ENCODE assay signal across 17 cellular contexts in the genomic region with DNA sequence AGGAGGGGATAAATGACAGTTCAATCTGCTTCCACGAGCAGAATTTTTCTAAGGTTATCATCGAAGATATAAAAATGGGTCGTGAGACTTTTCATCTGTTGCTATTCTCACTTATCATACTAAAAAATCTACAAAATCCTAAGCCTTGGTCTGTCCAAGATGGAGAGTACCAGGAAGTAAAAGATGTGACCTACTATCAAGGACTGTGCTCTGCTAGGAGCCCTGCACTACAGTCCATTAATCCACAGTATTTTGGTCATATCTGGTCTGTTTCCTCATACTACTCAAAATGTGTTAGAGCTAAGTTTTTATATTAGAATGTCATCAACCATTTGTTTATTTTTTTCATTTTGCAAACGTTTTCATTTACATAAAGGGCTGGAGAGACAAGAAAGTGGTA.
A peak's percentile ranks its signal among the peaks of the same experiment; 100 is the strongest.
DNase-seq lines count a peak whose midpoint lies in the region; ATAC-seq and TF ChIP-seq lines count a peak whose summit lies in the region.
"Had no signal": no experiment of that assay in that cellular context is flagged by ENCODE, and none has a peak within 500 bp of the region (broad histone marks: within the 10 kb centered on the region; RNA-seq: fewer than 3 reads in every experiment).

No MANE protein-coding gene starts in this region.

- H3K27ac Mint-ChIP-seq in chondrocyte (ENCODE audit: unreplicated experiment), result peak overlapping the region; percentile 88
- H3K27ac Mint-ChIP-seq: CD4-positive, alpha-beta T cell; GM23338 had no signal

- H3F3A ChIP-seq in smooth muscle cell (ENCODE audit: low read depth), result no peaks in the 10 kb centered on the region

- H4K20me1 ChIP-seq in smooth muscle cell (ENCODE audit: low read depth), result no peaks in the 10 kb centered on the region

- ATAC-seq in RWPE2 (ENCODE audit: low read depth), result no peak
- no peak for ATAC-seq in GM19397 (IDR thresholded peaks at IDR 0.05; ENCODE audit: unreplicated experiment)
- ATAC-seq in HG02970 (IDR thresholded peaks at IDR 0.05; ENCODE audit: low FRiP score, unreplicated experiment), result no peak
- no peak for ATAC-seq in omental fat pad (ENCODE audit: low FRiP score)
- ATAC-seq: GM23338 had no signal

- H3K36me3 Mint-ChIP-seq in chondrocyte (ENCODE audit: low read depth), result peaks cover 22% of the 10 kb centered on the region

- H3K27ac ChIP-seq in ACC112 (ENCODE audit: low read depth, low read length) (peak overlapping the region; percentile 63), RWPE2 (ENCODE audit: poor library complexity, severe bottlenecking) (peak overlapping the region; percentile 80), smooth muscle cell (ENCODE audit: low read depth) (peak overlapping the region; percentile 52)

- H3K4me2 ChIP-seq in smooth muscle cell, result no peak overlapping the region
- H3K4me2 ChIP-seq: GM23338 had no signal

- no peak for DNase-seq in RWPE2 (ENCODE audit: low spot score)
- DNase-seq in chondrocyte (ENCODE audit: low spot score), result no peak
- DNase-seq in smooth muscle cell (lab: John Stamatoyannopoulos, UW; ENCODE audit: unreplicated experiment), result no peak
- no peak for DNase-seq in omental fat pad (ENCODE audit: low spot score)
- DNase-seq: CD4-positive, alpha-beta T cell; DMS153; GF-D8; NCI-H1417 treated with DMSO at 0.1 percent for 48 hours; NCI-H1930; NCI-H345; NCI-H524 treated with DMSO at 0.1 percent for 48 hours; RPMI8226; SIG-M5 had no signal

- no peak overlapping the region for H3K4me3 ChIP-seq in ACC112 (ENCODE audit: low read depth, low read length)
- no peak overlapping the region for H3K4me3 ChIP-seq in RWPE2 (ENCODE audit: severe bottlenecking)
- H3K4me3 ChIP-seq in smooth muscle cell, result no peak overlapping the region
- H3K4me3 ChIP-seq: GM23338 had no signal

- H3K9me3 Mint-ChIP-seq in chondrocyte (ENCODE audit: low read depth), result no peaks in the 10 kb centered on the region
- H3K9me3 Mint-ChIP-seq: GM23338 had no signal

- 88% methylated on average over 4 of the region's 4 CpGs for WGBS in smooth muscle cell (ENCODE audit: low lambda C conversion rate)

- TF ChIP-seq CTCF in RWPE2 (IDR thresholded peaks at IDR 0.05; ENCODE audit: poor library complexity, severe bottlenecking) (no peak), chondrocyte (IDR thresholded peaks at IDR 0.05) (no peak), smooth muscle cell (IDR thresholded peaks at IDR 0.05; ENCODE audit: borderline replicate concordance, insufficient read depth, poor library complexity, severe bottlenecking) (no peak), omental fat pad (IDR thresholded peaks at IDR 0.05) (no peak)

- H3K36me3 ChIP-seq in ACC112 (ENCODE audit: insufficient read depth, low read length) (peaks cover 9% of the 10 kb centered on the region; the same call in 1 of the 2 replicates), RWPE2 (ENCODE audit: low read depth) (no peaks in the 10 kb centered on the region), smooth muscle cell (ENCODE audit: low read depth) (peaks cover 4% of the 10 kb centered on the region)

- H3K27me3 Mint-ChIP-seq in chondrocyte (ENCODE audit: low read depth), result no peaks in the 10 kb centered on the region
- H3K27me3 Mint-ChIP-seq: CD4-positive, alpha-beta T cell had no signal

- H3K79me2 ChIP-seq in ACC112 (ENCODE audit: control insufficient read depth, insufficient read depth, low read length, unreplicated experiment), result no peaks in the 10 kb centered on the region
- no peaks in the 10 kb centered on the region for H3K79me2 ChIP-seq in smooth muscle cell (ENCODE audit: low read depth)

- no peak overlapping the region for H3K9ac ChIP-seq in smooth muscle cell (ENCODE audit: low read depth)

- H3K4me1 ChIP-seq in ACC112 (ENCODE audit: control insufficient read depth, insufficient read depth, low read length, unreplicated experiment) (peaks cover 40% of the 10 kb centered on the region), RWPE2 (ENCODE audit: insufficient read depth, poor library complexity, severe bottlenecking) (peaks cover 26% of the 10 kb centered on the region), smooth muscle cell (ENCODE audit: low read depth) (no peaks in the 10 kb centered on the region)

- H3K4me1 Mint-ChIP-seq in chondrocyte (ENCODE audit: low read depth), result peaks cover 47% of the 10 kb centered on the region
- H3K4me1 Mint-ChIP-seq: GM23338 had no signal

- no peak overlapping the region for H3K4me3 Mint-ChIP-seq in chondrocyte (ENCODE audit: unreplicated experiment)
- H3K4me3 Mint-ChIP-seq: CD4-positive, alpha-beta T cell; GM23338 had no signal

- H2AFZ ChIP-seq in ACC112 (ENCODE audit: low read length, unreplicated experiment) (no peak overlapping the region), smooth muscle cell (ENCODE audit: low read depth) (no peak overlapping the region)
- H2AFZ ChIP-seq: GM23338 had no signal

- H3K9me3 ChIP-seq in RWPE2 (ENCODE audit: severe bottlenecking) (no peaks in the 10 kb centered on the region), smooth muscle cell (replicated peaks; ENCODE audit: low read depth) (no peaks in the 10 kb centered on the region)

- H3K27me3 ChIP-seq in ACC112 (ENCODE audit: insufficient read depth, low read length) (no peaks in the 10 kb centered on the region), RWPE2 (ENCODE audit: insufficient read depth, poor library complexity, severe bottlenecking) (no peaks in the 10 kb centered on the region), smooth muscle cell (ENCODE audit: low read depth) (no peaks in the 10 kb centered on the region)
